8 cellular contexts compared by ENCODE assay signal in genomic region chr12:570949-571794, GRCh38.
DNase-seq lines count a peak whose midpoint lies in the region; ATAC-seq and TF ChIP-seq lines count a peak whose summit lies in the region.

No MANE protein-coding gene starts in this region.

- H3K4me1 Mint-ChIP-seq in mesothelial cell of epicardium, result peaks cover 21% of the 10 kb centered on the region
- peaks cover 17% of the 10 kb centered on the region for H3K4me1 Mint-ChIP-seq in stimulated activated memory B cell treated with anti-CD40 and anti-IgM and Interleukin-4, amounts not matched to agents 10 μg/mL and 1 μg/mL and 100 μg/mL, for 72 hours

- no peaks in the 10 kb centered on the region for H3K36me3 ChIP-seq in ectodermal cell (ENCODE audit: control insufficient read depth, insufficient read depth, low read length)
- no peaks in the 10 kb centered on the region for H3K36me3 ChIP-seq in aorta (ENCODE audit: control insufficient read depth in 1 of 2, insufficient read depth in 2 of 2, low read length in 1 of 2)

- no peaks in the 10 kb centered on the region for H3K9me3 ChIP-seq in ectodermal cell (ENCODE audit: control insufficient read depth, low read length)
- no peaks in the 10 kb centered on the region for H3K9me3 ChIP-seq in aorta (ENCODE audit: control insufficient read depth, low read length)

- H3K27me3 ChIP-seq in ectodermal cell (ENCODE audit: control insufficient read depth, insufficient read depth, low read length, poor library complexity, severe bottlenecking), result peaks cover 8% of the 10 kb centered on the region
- H3K27me3 ChIP-seq in aorta (ENCODE audit: control insufficient read depth in 1 of 2, insufficient read depth in 2 of 2, low read length in 1 of 2), result no peaks in the 10 kb centered on the region

- DNase-seq in DMS114 treated with DMSO at 0.1 percent for 48 hours (lab: John Stamatoyannopoulos, UW; ENCODE audit: unreplicated experiment) (peak; percentile 13), NCI-H69 (lab: John Stamatoyannopoulos, UW) (peak; percentile 27), mesothelial cell of epicardium (ENCODE audit: low spot score in 2 of 2, unreplicated experiment in 2 of 2) (no peak), aorta (peak; percentile 87 to 91), SIG-M5 (lab: John Stamatoyannopoulos, UW) (no peak), kidney glomerular epithelial cell (lab: John Stamatoyannopoulos, UW) (no peak)

- no peaks in the 10 kb centered on the region for H3K36me3 Mint-ChIP-seq in mesothelial cell of epicardium
- no peaks in the 10 kb centered on the region for H3K36me3 Mint-ChIP-seq in stimulated activated memory B cell treated with anti-CD40 and anti-IgM and Interleukin-4, amounts not matched to agents 10 μg/mL and 1 μg/mL and 100 μg/mL, for 72 hours

- peak overlapping the region; percentile 50 for H3K4me3 ChIP-seq in ectodermal cell (ENCODE audit: insufficient read depth, low read depth, low read length)
- peak overlapping the region; percentile 49 to 57 for H3K4me3 ChIP-seq in aorta (ENCODE audit: low read length in 2 of 2)

- H3K27ac ChIP-seq in ectodermal cell (ENCODE audit: insufficient read depth, low read depth, low read length, poor library complexity, severe bottlenecking) (no peak overlapping the region), aorta (ENCODE audit: low read depth in 1 of 2, low read length in 2 of 2) (peak overlapping the region; percentile 62 to 83)

- ATAC-seq in aorta (ENCODE audit: low FRiP score), result peak; percentile 65
- ATAC-seq in stimulated activated memory B cell treated with anti-CD40 and anti-IgM and Interleukin-4, amounts not matched to agents 10 μg/mL and 1 μg/mL and 100 μg/mL, for 72 hours, result no peak

- peaks cover 2% of the 10 kb centered on the region for H3K27me3 Mint-ChIP-seq in mesothelial cell of epicardium (ENCODE audit: low read depth)
- no peaks in the 10 kb centered on the region for H3K27me3 Mint-ChIP-seq in stimulated activated memory B cell treated with anti-CD40 and anti-IgM and Interleukin-4, amounts not matched to agents 10 μg/mL and 1 μg/mL and 100 μg/mL, for 72 hours

- no peaks in the 10 kb centered on the region for H3K9me3 Mint-ChIP-seq in mesothelial cell of epicardium
- no peaks in the 10 kb centered on the region for H3K9me3 Mint-ChIP-seq in stimulated activated memory B cell treated with anti-CD40 and anti-IgM and Interleukin-4, amounts not matched to agents 10 μg/mL and 1 μg/mL and 100 μg/mL, for 72 hours

- intact Hi-C loops in aorta (cut with DNase I), result loop anchor here (2.0 to 10.0 kb wide), 6 partner anchors 182 to 1014 kb away; partner anchors contain the start of gene WNK1 (in 1 of the 2)

- peak overlapping the region; percentile 79 for H3K27ac Mint-ChIP-seq in mesothelial cell of epicardium
- no peak overlapping the region for H3K27ac Mint-ChIP-seq in stimulated activated memory B cell treated with anti-CD40 and anti-IgM and Interleukin-4, amounts not matched to agents 10 μg/mL and 1 μg/mL and 100 μg/mL, for 72 hours

- peaks cover 14% of the 10 kb centered on the region for H3K4me1 ChIP-seq in ectodermal cell (ENCODE audit: control insufficient read depth, insufficient read depth, low read length)
- no peaks in the 10 kb centered on the region for H3K4me1 ChIP-seq in aorta (ENCODE audit: control insufficient read depth in 1 of 2, insufficient read depth in 2 of 2, low read length in 2 of 2)

- TF ChIP-seq CTCF in mesothelial cell of epicardium (IDR thresholded peaks at IDR 0.05; ENCODE audit: unreplicated experiment), result no peak

- peak overlapping the region; percentile 79 for H3K4me3 Mint-ChIP-seq in mesothelial cell of epicardium
- no peak overlapping the region for H3K4me3 Mint-ChIP-seq in stimulated activated memory B cell treated with anti-CD40 and anti-IgM and Interleukin-4, amounts not matched to agents 10 μg/mL and 1 μg/mL and 100 μg/mL, for 72 hours

- WGBS in ectodermal cell, 2 experiments, result 65 to 66% methylated on average over 21 of the region's 21 CpGs
- 4 to 9% methylated on average over 16 to 21 of the region's 21 CpGs for WGBS in aorta, 2 donors

Comparison
In these comparisons a context has a peak if more than half of its experiments do, and no peak if none do; other contexts are left out.
1. DNase-seq: peak in DMS114 treated with DMSO at 0.1 percent for 48 hours (single experiment), NCI-H69 (single experiment) and aorta (2 of 2); none in mesothelial cell of epicardium (0 of 2), SIG-M5 (single experiment) and kidney glomerular epithelial cell (single experiment).